ENCODE assay signal across 8 cellular contexts in the genomic region with DNA sequence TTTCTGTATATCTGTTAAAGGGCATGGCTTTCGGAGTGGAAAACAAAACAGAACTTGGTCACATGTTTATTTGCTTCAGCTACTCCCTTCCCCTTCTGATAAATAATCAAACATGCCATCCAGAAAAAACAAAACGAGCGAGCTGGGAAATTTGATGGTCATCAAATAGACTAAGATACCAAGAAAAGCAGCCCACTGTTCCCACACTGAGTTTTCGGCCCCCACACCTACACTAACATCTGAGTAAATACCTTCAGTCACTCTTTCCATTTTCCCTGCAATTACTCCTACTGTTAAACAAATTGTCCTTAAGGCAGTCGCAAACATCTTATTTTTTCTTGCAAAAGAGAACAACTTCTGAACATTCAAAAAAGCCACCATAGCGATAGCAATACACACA.
A peak's percentile ranks its signal among the peaks of the same experiment; 100 is the strongest.
DNase-seq lines count a peak whose midpoint lies in the region; ATAC-seq and TF ChIP-seq lines count a peak whose summit lies in the region.

No MANE protein-coding gene starts in this region.

- no peaks in the 10 kb centered on the region for H3K36me3 Mint-ChIP-seq in nephron (ENCODE audit: low read depth)

- peak overlapping the region; percentile 93 to 97 (median 96) for H3K27ac Mint-ChIP-seq in nephron

- H3K27ac ChIP-seq in AG04450 (ENCODE audit: low read depth, low read length) (no peak overlapping the region), colonic mucosa (peak overlapping the region; percentile 88)

- H3K9ac ChIP-seq in colonic mucosa (ENCODE audit: low read depth in 2 of 2, low read length in 2 of 2): peak overlapping the region in 1 of 2 donors; percentile 94

- H3K9me3 ChIP-seq in AG04450 (ENCODE audit: control insufficient read depth, insufficient read depth, low read length): no peaks in the 10 kb centered on the region
- no peaks in the 10 kb centered on the region for H3K9me3 ChIP-seq in colonic mucosa

- WGBS in lower leg skin, 2 donors: 35% methylated on average over 6 of the region's 6 CpGs

- no peaks in the 10 kb centered on the region for H3K27me3 Mint-ChIP-seq in nephron (ENCODE audit: low read depth)

- no peak for DNase-seq in AG04450 (ENCODE audit: low read depth, low spot score)
- peak; percentile 15 for DNase-seq in NAMALWA (ENCODE audit: low spot score)
- no peak for DNase-seq in colonic mucosa
- no peak for DNase-seq in GM10266 (ENCODE audit: extremely low spot score)
- DNase-seq in lower leg skin (ENCODE audit: low spot score in 2 of 2): no peak

- H3K4me3 ChIP-seq in AG04450 (ENCODE audit: low read depth, low read length) (peak overlapping the region; percentile 63), colonic mucosa (peak overlapping the region; percentile 39), lower leg skin (ENCODE audit: low read depth, poor library complexity, severe bottlenecking) (no peak overlapping the region)

- no peak for ATAC-seq in HG02763 (IDR thresholded peaks at IDR 0.05; ENCODE audit: unreplicated experiment)
- ATAC-seq in HG03460 (IDR thresholded peaks at IDR 0.05; ENCODE audit: unreplicated experiment): no peak

- peaks cover 64% of the 10 kb centered on the region for H3K4me1 Mint-ChIP-seq in nephron

- peaks cover 3% of the 10 kb centered on the region for H3K4me1 ChIP-seq in colonic mucosa

- no peaks in the 10 kb centered on the region for H3K9me3 Mint-ChIP-seq in nephron

- H3K36me3 ChIP-seq in colonic mucosa: no peaks in the 10 kb centered on the region

- H3K27me3 ChIP-seq in AG04450 (ENCODE audit: control insufficient read depth, insufficient read depth, low read length) (no peaks in the 10 kb centered on the region), colonic mucosa (no peaks in the 10 kb centered on the region)

- POLR2A ChIA-PET in AG04450 (lab: Yijun Ruan, JAX): no interaction called here

- CTCF ChIA-PET in AG04450 (lab: Charles Lee): interaction anchor here (0.7 to 1.0 kb wide), 4 partner anchors 8 to 457 kb away, joined by 3 to 5 read pairs (median 4); no protein-coding TSS in a partner anchor

- TF ChIP-seq CTCF in AG04450 (IDR thresholded peaks at IDR 0.05; ENCODE audit: low read depth, low read length): no peak
- no peak for TF ChIP-seq CTCF in colonic mucosa (IDR thresholded peaks at IDR 0.05)
- no peak for TF ChIP-seq CTCF in nephron (IDR thresholded peaks at IDR 0.05; ENCODE audit: unreplicated experiment in 3 of 3)
- TF ChIP-seq CTCF in GM10266 (IDR thresholded peaks at IDR 0.05; ENCODE audit: control insufficient read depth, insufficient read depth, low read depth, missing control alignments): no peak
- no peak for TF ChIP-seq CTCF in lower leg skin (IDR thresholded peaks at IDR 0.05)

- TF ChIP-seq POLR2A in lower leg skin (IDR thresholded peaks at IDR 0.05): no peak

- H3K4me3 Mint-ChIP-seq in nephron: peak overlapping the region; percentile 76 to 84 (median 83)

- intact Hi-C loops in colonic mucosa (cut with DNase I): loop anchor here (5.0 kb wide), 1 partner anchor 62 kb away; no protein-coding TSS in a partner anchor
- intact Hi-C loops in lower leg skin (cut with DNase I; ENCODE audit: low total_unique reads): no loop called here
